In the genomic region with DNA sequence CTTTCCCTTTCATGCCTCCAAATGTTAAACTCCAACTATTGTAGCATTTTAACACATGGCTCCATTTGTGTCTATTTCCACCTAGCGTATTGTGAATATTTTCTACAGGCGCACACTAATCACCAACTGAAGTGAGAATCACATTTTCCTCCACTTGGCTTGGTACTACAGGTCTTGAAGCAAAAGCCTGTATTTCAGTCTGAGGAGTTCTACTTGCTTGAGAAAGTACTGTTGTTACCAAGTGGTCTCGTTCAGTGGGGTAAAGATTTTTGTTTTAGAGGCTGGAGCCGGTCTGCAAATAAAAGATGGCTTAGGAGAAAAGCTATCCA, we compare ENCODE assay signal across 8 cellular contexts. TPM values are rescaled to one million over a fixed set of nuclear protein-coding genes. Genes with fewer than 3 reads are reported as not detected.
A peak's percentile ranks its signal among the peaks of the same experiment; 100 is the strongest.
DNase-seq lines count a peak whose midpoint lies in the region; ATAC-seq and TF ChIP-seq lines count a peak whose summit lies in the region.

No MANE protein-coding gene starts in this region.

- peaks cover 2% of the 10 kb centered on the region for H3K36me3 ChIP-seq in cardiac muscle cell
- H3K36me3 ChIP-seq in ascending aorta: peaks cover 3% of the 10 kb centered on the region in 2 donors
- H3K36me3 ChIP-seq in aorta (ENCODE audit: control insufficient read depth in 1 of 2, insufficient read depth in 2 of 2, low read length in 1 of 2): no peaks in the 10 kb centered on the region

- ATAC-seq in left ventricle myocardium superior (no peak), HG03432 (IDR thresholded peaks at IDR 0.05; ENCODE audit: unreplicated experiment) (peak; percentile 9), aorta (ENCODE audit: low FRiP score) (no peak)

- intact Hi-C loops in left ventricle myocardium superior (cut with micrococcal nuclease) (no loop called here), ascending aorta (cut with DNase I) (loop anchor here (2.0 to 5.0 kb wide), 2 partner anchors 184 to 486 kb away; no protein-coding TSS in a partner anchor), aorta (cut with DNase I) (loop anchor here in 1 of 2 donors (5.0 kb wide), 1 partner anchor 51 kb away; no protein-coding TSS in a partner anchor)

- no peaks in the 10 kb centered on the region for H3K27me3 ChIP-seq in cardiac muscle cell
- no peaks in the 10 kb centered on the region for H3K27me3 ChIP-seq in ascending aorta
- no peaks in the 10 kb centered on the region for H3K27me3 ChIP-seq in aorta (ENCODE audit: control insufficient read depth in 1 of 2, insufficient read depth in 2 of 2, low read length in 1 of 2)

- H3K4me1 ChIP-seq in cardiac muscle cell (ENCODE audit: low read depth): peaks cover 11% of the 10 kb centered on the region
- peaks cover 0 to 10% of the 10 kb centered on the region in 2 donors for H3K4me1 ChIP-seq in ascending aorta
- peaks cover 0 to 2% of the 10 kb centered on the region in 2 donors for H3K4me1 ChIP-seq in aorta (ENCODE audit: control insufficient read depth in 1 of 2, insufficient read depth in 2 of 2, low read length in 2 of 2)

- no peak for TF ChIP-seq CTCF in cardiac muscle cell (IDR thresholded peaks at IDR 0.05; ENCODE audit: low read depth, low read length)
- no peak for TF ChIP-seq CTCF in ascending aorta (IDR thresholded peaks at IDR 0.05)

- DNase-seq in cardiac muscle cell (ENCODE audit: low read depth in 1 of 2, low spot score in 1 of 2) (no peak), left ventricle myocardium superior (no peak), ascending aorta (ENCODE audit: low spot score in 2 of 2) (no peak), medulla oblongata (ENCODE audit: extremely low spot score) (peak; percentile 49), aorta (no peak), NCI-H187 (lab: John Stamatoyannopoulos, UW) (no peak), NCI-H146 (lab: John Stamatoyannopoulos, UW) (no peak)

- H3K27ac ChIP-seq in cardiac muscle cell (no peak overlapping the region), ascending aorta (peak overlapping the region; percentile 91 to 97), aorta (ENCODE audit: low read depth in 1 of 2, low read length in 2 of 2) (peak overlapping the region in 1 of 2 donors; percentile 46)

- WGBS in aorta, 2 donors: 11 to 12% methylated on average over 4 of the region's 4 CpGs

- H3K9me3 ChIP-seq in cardiac muscle cell (ENCODE audit: low read depth): no peaks in the 10 kb centered on the region
- no peaks in the 10 kb centered on the region for H3K9me3 ChIP-seq in ascending aorta
- no peaks in the 10 kb centered on the region for H3K9me3 ChIP-seq in aorta (ENCODE audit: control insufficient read depth, low read length)

- peak overlapping the region; percentile 93 for H3K4me3 ChIP-seq in cardiac muscle cell
- H3K4me3 ChIP-seq in ascending aorta: peak overlapping the region; percentile 68 to 88
- peak overlapping the region; percentile 92 to 95 for H3K4me3 ChIP-seq in aorta (ENCODE audit: low read length in 2 of 2)

RNA-seq across cellular contexts. Expression of gene PTBP2, which starts 0.6 kb away (rescaled TPM):
- total RNA-seq in cardiac muscle cell: 80.8 and 89.6 TPM in 2 replicates
- polyA plus RNA-seq in cardiac muscle cell: 37.1 and 61.2 TPM in 2 replicates
- 12.4 TPM for total RNA-seq in left ventricle myocardium superior
- total RNA-seq in ascending aorta: 95.9 TPM
- total RNA-seq in aorta: 10 to 100 TPM; 39.8 to 46.3 TPM
- 10 to 100 TPM in 1 of 2 donors, 1 to 10 TPM in 1; 7.8 to 17.6 TPM for polyA plus RNA-seq in aorta
